Comparison of ENCODE assay signal across 25 cellular contexts in the genomic region with DNA sequence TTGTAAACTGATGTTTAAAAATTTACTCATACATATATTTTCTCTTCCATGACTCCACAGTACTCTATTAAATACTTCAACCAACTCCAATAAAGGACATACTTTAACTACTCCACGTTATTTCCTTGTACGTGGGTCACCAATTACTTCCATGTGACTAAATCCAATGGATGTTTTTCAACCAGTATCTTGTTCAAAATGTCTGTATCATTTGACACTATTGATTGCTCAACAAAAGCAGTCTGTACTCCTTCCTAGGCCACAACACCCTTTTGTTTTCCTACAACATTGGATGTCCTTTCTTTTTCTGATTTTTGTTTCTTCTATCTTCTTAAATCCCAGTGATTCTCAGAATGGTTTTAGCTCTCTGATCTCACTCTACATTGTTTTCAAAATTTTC.
"Had no signal": no experiment of that assay in that cellular context is flagged by ENCODE, and none has a peak within 500 bp of the region (broad histone marks: within the 10 kb centered on the region; RNA-seq: fewer than 3 reads in every experiment).

No MANE protein-coding gene starts in this region.

- H3K4me1 Mint-ChIP-seq: naive thymus-derived CD8-positive, alpha-beta T cell; nephron; stimulated activated naive B cell treated with anti-CD40 and anti-IgM and Interleukin-4, amounts not matched to agents 10 μg/mL and 1 μg/mL and 100 μg/mL, for 72 hours had no signal

- H3K36me3 ChIP-seq: lower lobe of right lung, ovary, prostate gland, stomach, thyroid gland, upper lobe of right lung had no signal

- H3K4me3 Mint-ChIP-seq: naive thymus-derived CD8-positive, alpha-beta T cell; nephron; stimulated activated naive B cell treated with anti-CD40 and anti-IgM and Interleukin-4, amounts not matched to agents 10 μg/mL and 1 μg/mL and 100 μg/mL, for 72 hours had no signal

- H3K4me1 ChIP-seq: lower lobe of right lung, prostate gland, stomach, testis, thyroid gland, upper lobe of right lung had no signal

- H3K27ac Mint-ChIP-seq: naive thymus-derived CD8-positive, alpha-beta T cell; nephron; stimulated activated naive B cell treated with anti-CD40 and anti-IgM and Interleukin-4, amounts not matched to agents 10 μg/mL and 1 μg/mL and 100 μg/mL, for 72 hours had no signal

- H3K27me3 ChIP-seq: ovary, stomach, testis, thyroid gland, upper lobe of right lung had no signal

- H3K27me3 Mint-ChIP-seq: naive thymus-derived CD8-positive, alpha-beta T cell; stimulated activated naive B cell treated with anti-CD40 and anti-IgM and Interleukin-4, amounts not matched to agents 10 μg/mL and 1 μg/mL and 100 μg/mL, for 72 hours had no signal

- H3K9me3 ChIP-seq: ovary, prostate gland, testis, thyroid gland, upper lobe of right lung had no signal

- H3K36me3 Mint-ChIP-seq: naive thymus-derived CD8-positive, alpha-beta T cell; stimulated activated naive B cell treated with anti-CD40 and anti-IgM and Interleukin-4, amounts not matched to agents 10 μg/mL and 1 μg/mL and 100 μg/mL, for 72 hours had no signal

- H3K27ac ChIP-seq: lower lobe of right lung, ovary, prostate gland, skin epidermis, stomach, testis, thyroid gland, upper lobe of right lung had no signal

- H3K4me3 ChIP-seq: lower lobe of right lung, ovary, prostate gland, skin epidermis, stomach, testis, thyroid gland, upper lobe of right lung had no signal

- DNase-seq: hippocampal formation; kidney glomerular epithelial cell; left cardiac atrium; lower lobe of right lung; mammary epithelial cell; mesenchymal stem cell; naive thymus-derived CD8-positive, alpha-beta T cell; ovary; posterior cingulate gyrus; retina; right cardiac atrium; stimulated activated CD4-positive, alpha-beta T cell treated with anti-CD3 and anti-CD28 coated beads, Interleukin-12 subunit alpha, Interleukin-12 subunit beta, amount 100 ng/mL, for 4 hours; stimulated activated CD4-positive, alpha-beta T cell treated with anti-CD3 and anti-CD28 coated beads, Interleukin-15, amount 100 ng/mL, for 24 hours; stimulated activated CD4-positive, alpha-beta T cell treated with anti-CD3 and anti-CD28 coated beads, Interleukin-2, amount 100 ng/mL, for 24 hours; stimulated activated CD4-positive, alpha-beta T cell treated with anti-CD3 and anti-CD28 coated beads, Interleukin-4, amount 100 ng/mL, for 1 hour; stimulated activated naive B cell treated with anti-CD40 and anti-IgM and Interleukin-4, amounts not matched to agents 10 μg/mL and 1 μg/mL and 100 μg/mL, for 72 hours; stimulated activated naive CD8-positive, alpha-beta T cell treated with anti-CD3 and anti-CD28 coated beads, Interleukin-15, Interleukin-2, amounts not matched to agents 100 U/mL and 50 U/mL, for 24 hours; stomach; testis; thyroid gland; trophoblast cell; upper lobe of right lung had no signal
